In genomic region chr6:81328700-81329099, GRCh38 we compare ENCODE assay signal across 8 cellular contexts.
"Had no signal": no experiment of that assay in that cellular context is flagged by ENCODE, and none has a peak within 500 bp of the region (broad histone marks: within the 10 kb centered on the region; RNA-seq: fewer than 3 reads in every experiment).

No MANE protein-coding gene starts in this region.

- DNase-seq: GDM1, GF-D8 had no signal

- FAIRE-seq: G401.6, GM12878, GM12891, GM12892, GM18507, GM19239 had no signal

- H3K4me3 ChIP-seq: GM12878 had no signal

- ATAC-seq: GM12878 had no signal
